ENCODE assay signal across 8 cellular contexts in the genomic region with DNA sequence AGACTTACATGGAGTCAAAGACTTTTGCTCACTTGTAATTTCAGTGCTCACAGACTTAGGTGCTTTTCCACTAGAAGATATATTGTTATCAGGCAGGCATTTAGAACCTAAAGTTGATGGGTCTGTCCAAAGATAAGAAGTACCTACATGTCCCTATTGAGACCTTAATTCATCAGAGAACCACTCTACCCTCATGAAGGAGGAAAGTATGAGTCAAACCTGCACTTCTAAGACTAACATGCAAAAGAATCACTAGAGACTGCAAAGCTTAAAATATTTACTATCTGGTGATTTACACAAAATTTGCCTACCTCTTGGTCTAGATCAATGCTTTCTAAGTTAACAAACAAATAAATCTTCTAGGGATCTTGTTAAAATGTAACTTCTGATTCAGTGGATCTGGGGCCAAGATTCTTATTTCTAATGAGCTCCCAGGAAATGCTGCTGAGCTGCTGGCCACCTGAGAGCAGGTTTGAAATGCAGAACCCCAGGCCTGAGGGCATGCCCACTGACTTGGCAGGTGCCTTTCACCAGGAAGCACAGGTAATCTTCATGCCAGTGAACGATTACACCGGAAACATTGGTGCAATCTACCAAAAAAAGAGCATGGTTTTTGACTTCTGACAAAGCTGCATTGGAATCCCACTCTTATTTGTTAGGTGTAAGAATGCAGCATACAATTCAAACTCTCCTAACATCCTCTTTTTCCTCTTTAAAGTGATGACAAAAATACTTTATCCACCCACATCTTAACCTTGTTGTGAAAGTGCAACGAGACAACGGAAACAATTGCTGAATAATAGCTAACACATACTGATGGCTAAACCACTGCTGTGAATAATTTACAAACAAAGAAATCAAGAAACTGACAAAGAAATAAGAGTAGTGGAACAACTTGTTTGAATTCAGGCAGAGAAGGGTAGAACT.
A peak's percentile ranks its signal among the peaks of the same experiment; 100 is the strongest.
DNase-seq lines count a peak whose midpoint lies in the region; ATAC-seq, FAIRE-seq and TF ChIP-seq lines count a peak whose summit lies in the region.

No MANE protein-coding gene starts in this region.

- H4K20me1 ChIP-seq in endothelial cell of umbilical vein (replicated peaks; ENCODE audit: control insufficient read depth, extremely low read depth, insufficient read depth, low read length): no peaks in the 10 kb centered on the region

- peaks cover 31% of the 10 kb centered on the region for H3K4me1 ChIP-seq in endothelial cell of umbilical vein (ENCODE audit: control insufficient read depth, extremely low read depth, insufficient read depth, low read length)

- no peaks in the 10 kb centered on the region for H3K9me3 ChIP-seq in endothelial cell of umbilical vein (replicated peaks; ENCODE audit: control insufficient read depth, insufficient read depth, low read length)

- dilution Hi-C loops in endothelial cell of umbilical vein (cut with MboI; ENCODE audit: extremely low pct_ligation_motif_present, low sequenced_read_pairs): no loop called here

- DNase-seq in endothelial cell of umbilical vein (ENCODE audit: low read depth, low spot score): peak; percentile 3
- DNase-seq in NCI-H1105 (lab: John Stamatoyannopoulos, UW): no peak
- DNase-seq in COLO668 (lab: John Stamatoyannopoulos, UW; ENCODE audit: unreplicated experiment): no peak
- DNase-seq in C1 segment of cervical spinal cord (lab: John Stamatoyannopoulos, UW): no peak
- DNase-seq in glutamatergic neuron: no peak

- POLR2A ChIA-PET in endothelial cell of umbilical vein (lab: Charles Lee): interaction anchor here (1.4 kb wide), 1 partner anchor 855 kb away, joined by 5 read pairs; no protein-coding TSS in a partner anchor

- H3K4me3 Mint-ChIP-seq in glutamatergic neuron (ENCODE audit: unreplicated experiment): no peak overlapping the region

- TF ChIP-seq CTCF in endothelial cell of umbilical vein (IDR thresholded peaks at IDR 0.05; ENCODE audit: extremely low read depth in 1 of 2, insufficient read depth in 1 of 2, low read depth in 1 of 2, low read length in 2 of 2) (no peak), glutamatergic neuron (IDR thresholded peaks at IDR 0.05; ENCODE audit: partially characterized antibody, unreplicated experiment) (no peak)

- H3K9me3 Mint-ChIP-seq in glutamatergic neuron (ENCODE audit: unreplicated experiment): no peaks in the 10 kb centered on the region

- H3K4me1 Mint-ChIP-seq in glutamatergic neuron (ENCODE audit: low read depth, unreplicated experiment): no peaks in the 10 kb centered on the region

- H3K27ac Mint-ChIP-seq in glutamatergic neuron (ENCODE audit: unreplicated experiment): no peak overlapping the region

- no peaks in the 10 kb centered on the region for H3K27me3 Mint-ChIP-seq in glutamatergic neuron (ENCODE audit: unreplicated experiment)

- FAIRE-seq in endothelial cell of umbilical vein (lab: Jason Lieb, UNC): no peak

- H3K79me2 ChIP-seq in endothelial cell of umbilical vein (ENCODE audit: control insufficient read depth, insufficient read depth, low read length): no peaks in the 10 kb centered on the region

- peak overlapping the region; percentile 7 for H2AFZ ChIP-seq in endothelial cell of umbilical vein (ENCODE audit: low read depth, low read length)

- peak overlapping the region; percentile 28; the same call in 1 of the 2 replicates for H3K4me3 ChIP-seq in GM08714 (ENCODE audit: low read length)
- H3K4me3 ChIP-seq in endothelial cell of umbilical vein (replicated peaks in 1 of 3; ENCODE audit: insufficient read depth in 1 of 3, low read depth in 1 of 3, low read length in 3 of 3): no peak overlapping the region

- H3K36me3 ChIP-seq in endothelial cell of umbilical vein (ENCODE audit: control insufficient read depth in 2 of 2, extremely low read depth in 1 of 2, insufficient read depth in 2 of 2, low read length in 2 of 2): no peaks in the 10 kb centered on the region

- no peaks in the 10 kb centered on the region for H3K36me3 Mint-ChIP-seq in glutamatergic neuron (ENCODE audit: unreplicated experiment)

- H3K27me3 ChIP-seq in endothelial cell of umbilical vein (ENCODE audit: control insufficient read depth in 2 of 2, insufficient read depth in 2 of 2, low read length in 2 of 2): no peaks in the 10 kb centered on the region

- no peak for TF ChIP-seq POLR2A in endothelial cell of umbilical vein (IDR thresholded peaks at IDR 0.05; ENCODE audit: low read depth, low read length)

- peak overlapping the region; percentile 68 for H3K4me2 ChIP-seq in endothelial cell of umbilical vein (ENCODE audit: insufficient read depth, low read length)

- no peak overlapping the region for H3K9ac ChIP-seq in endothelial cell of umbilical vein (replicated peaks; ENCODE audit: extremely low read depth, insufficient read depth, low read length)

- peak overlapping the region; percentile 11 for H3K27ac ChIP-seq in endothelial cell of umbilical vein (ENCODE audit: insufficient read depth, low read depth, low read length)

- no TSS peak for BruUV-seq in endothelial cell of umbilical vein (replicated peaks; lab: Mats Ljungman, UMichigan)

- peak; percentile 63 for ATAC-seq in GM21423 (IDR thresholded peaks at IDR 0.05; ENCODE audit: unreplicated experiment)
- peak; percentile 77 for ATAC-seq in HG03175 (IDR thresholded peaks at IDR 0.05; ENCODE audit: unreplicated experiment)

- CTCF ChIA-PET in endothelial cell of umbilical vein (lab: Charles Lee): interaction anchor here (0.7 to 5.6 kb wide), 31 partner anchors 9 to 1674 kb away, joined by 3 to 83 read pairs (median 5); no protein-coding TSS in a partner anchor

- intact Hi-C loops in endothelial cell of umbilical vein (cut with micrococcal nuclease): loop anchor here (1.0 to 10.0 kb wide), 11 partner anchors 45 to 1651 kb away; a partner anchor contains a TSS

- H3K9me1 ChIP-seq in endothelial cell of umbilical vein (replicated peaks; ENCODE audit: control insufficient read depth, extremely low read depth, insufficient read depth, low read length): no peaks in the 10 kb centered on the region

TF ChIP-seq in endothelial cell of umbilical vein, 7 proteins besides CTCF, POLR2A, EP300 and RAD21:
- TF ChIP-seq, protein P1, sequence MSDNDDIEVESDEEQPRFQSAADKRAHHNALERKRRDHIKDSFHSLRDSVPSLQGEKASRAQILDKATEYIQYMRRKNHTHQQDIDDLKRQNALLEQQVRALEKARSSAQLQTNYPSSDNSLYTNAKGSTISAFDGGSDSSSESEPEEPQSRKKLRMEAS (IDR thresholded peaks at IDR 0.05; ENCODE audit: insufficient read depth, insufficient read length): no peak
- peak; percentile 6 for TF ChIP-seq FOS (IDR thresholded peaks at IDR 0.05; ENCODE audit: borderline replicate concordance, insufficient read depth, low read length)
